8 cellular contexts compared by ENCODE assay signal in the genomic region with DNA sequence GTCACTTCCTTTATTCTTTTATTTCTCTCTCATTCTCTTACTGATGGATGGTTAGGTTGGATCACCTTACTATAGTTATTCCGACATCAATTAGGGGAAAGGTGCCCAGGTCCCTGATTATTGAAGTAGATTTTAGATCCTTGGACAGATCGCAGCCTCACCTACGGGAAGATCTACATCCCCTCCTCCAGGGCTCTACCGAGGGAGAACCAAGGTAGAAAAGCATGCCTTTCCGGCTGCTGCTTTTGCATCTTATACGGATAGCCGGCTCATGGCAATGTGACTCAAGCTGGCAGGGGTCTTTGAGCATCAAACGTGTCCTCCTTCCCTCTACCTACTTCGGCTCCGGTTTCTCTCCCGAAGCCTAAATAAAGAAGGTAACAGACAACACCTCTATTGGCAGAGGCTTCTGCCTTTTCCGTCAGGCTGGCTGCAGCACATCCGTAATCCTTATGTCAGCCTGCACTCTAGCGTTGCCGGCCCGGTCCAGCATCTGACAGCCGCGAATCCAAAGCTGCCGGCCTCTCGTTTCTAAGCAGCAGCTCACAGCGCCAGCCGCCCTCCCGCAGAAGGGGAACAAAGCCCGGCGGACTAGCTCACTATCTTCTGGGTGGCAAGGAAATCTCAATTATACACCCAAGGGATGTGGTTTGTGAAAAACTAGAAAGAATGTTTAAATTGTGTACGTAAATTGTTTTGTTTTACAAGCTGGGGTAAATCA. TPM values are rescaled to one million over a fixed set of nuclear protein-coding genes. Genes with fewer than 3 reads are reported as not detected.
A peak's percentile ranks its signal among the peaks of the same experiment; 100 is the strongest.
DNase-seq lines count a peak whose midpoint lies in the region; ATAC-seq, FAIRE-seq and TF ChIP-seq lines count a peak whose summit lies in the region.

No MANE protein-coding gene starts in this region.

- POLR2A ChIA-PET in AG04450 (lab: Yijun Ruan, JAX) = no interaction called here
- POLR2A ChIA-PET in T-cell (lab: Charles Lee) = no interaction called here

- H3K9me3 Mint-ChIP-seq in effector memory CD8-positive, alpha-beta T cell = no peaks in the 10 kb centered on the region
- no peaks in the 10 kb centered on the region for H3K9me3 Mint-ChIP-seq in T-cell

- H3K4me3 ChIP-seq in AG04450 (ENCODE audit: low read depth, low read length) = no peak overlapping the region
- no peak overlapping the region for H3K4me3 ChIP-seq in fibroblast of lung (replicated peaks in 1 of 4; ENCODE audit: control extremely low read depth in 1 of 4, insufficient read depth in 1 of 4, low read depth in 3 of 4, low read length in 4 of 4)
- no peak overlapping the region for H3K4me3 ChIP-seq in mucosa of descending colon

- peaks cover 1 to 5% of the 10 kb centered on the region in 2 donors for H3K4me1 Mint-ChIP-seq in effector memory CD8-positive, alpha-beta T cell (ENCODE audit: low read depth in 2 of 2)
- H3K4me1 Mint-ChIP-seq in T-cell = peaks cover 3 to 9% (median 3%) of the 10 kb centered on the region in 3 donors

- H3K9me3 ChIP-seq in AG04450 (ENCODE audit: control insufficient read depth, insufficient read depth, low read length) (no peaks in the 10 kb centered on the region), fibroblast of lung (ENCODE audit: control insufficient read depth, insufficient read depth, low read depth, low read length) (no peaks in the 10 kb centered on the region), mucosa of descending colon (no peaks in the 10 kb centered on the region)

- H3K36me3 ChIP-seq in fibroblast of lung (ENCODE audit: control insufficient read depth, insufficient read depth, low read length) (no peaks in the 10 kb centered on the region), mucosa of descending colon (ENCODE audit: low read depth) (no peaks in the 10 kb centered on the region)

- ATAC-seq in GM19438 (IDR thresholded peaks at IDR 0.05; ENCODE audit: low read depth, unreplicated experiment) (peak; percentile 83), mucosa of descending colon (peak; percentile 32), T-cell (replicated peaks in 1 of 4) (no peak)
- no peak for ATAC-seq in effector memory CD8-positive, alpha-beta T cell (replicated peaks)

- H4K20me1 ChIP-seq in fibroblast of lung (ENCODE audit: control insufficient read depth, extremely low read depth, insufficient read depth, low read length) = no peaks in the 10 kb centered on the region

- intact Hi-C loops in mucosa of descending colon (cut with DNase I, micrococcal nuclease) = no loop called here

- no peak for FAIRE-seq in RCC 7860 (lab: Jason Lieb, UNC)

- H3K4me3 Mint-ChIP-seq in effector memory CD8-positive, alpha-beta T cell = no peak overlapping the region
- H3K4me3 Mint-ChIP-seq in T-cell = no peak overlapping the region

- TF ChIP-seq CTCF in AG04450 (IDR thresholded peaks at IDR 0.05; ENCODE audit: low read depth, low read length) (peak; percentile 25; the same call in 1 of the 2 replicates), fibroblast of lung (conservative IDR thresholded peaks at IDR 0.05 in 1 of 2, IDR thresholded peaks at IDR 0.05 in 1 of 2; ENCODE audit: low read depth in 1 of 2, low read length in 2 of 2) (peak; percentile 34 to 46), mucosa of descending colon (IDR thresholded peaks at IDR 0.05) (no peak)

- H2AFZ ChIP-seq in fibroblast of lung (ENCODE audit: low read length) = no peak overlapping the region

- no peaks in the 10 kb centered on the region for H3K36me3 Mint-ChIP-seq in effector memory CD8-positive, alpha-beta T cell (ENCODE audit: insufficient read depth)
- H3K36me3 Mint-ChIP-seq in T-cell = no peaks in the 10 kb centered on the region

- H3K27ac ChIP-seq in AG04450 (ENCODE audit: low read depth, low read length) (no peak overlapping the region), fibroblast of lung (ENCODE audit: insufficient read depth, low read length) (no peak overlapping the region)

- H3K4me2 ChIP-seq in fibroblast of lung (ENCODE audit: extremely low read depth, insufficient read depth, low read length) = no peak overlapping the region

- no peak overlapping the region for H3K27ac Mint-ChIP-seq in effector memory CD8-positive, alpha-beta T cell
- no peak overlapping the region for H3K27ac Mint-ChIP-seq in T-cell

- no peaks in the 10 kb centered on the region for H3K79me2 ChIP-seq in fibroblast of lung (ENCODE audit: control insufficient read depth, insufficient read depth, low read length)

- H3K27me3 ChIP-seq in AG04450 (ENCODE audit: control insufficient read depth, insufficient read depth, low read length) = peaks cover 19% of the 10 kb centered on the region
- H3K27me3 ChIP-seq in fibroblast of lung (ENCODE audit: control insufficient read depth, insufficient read depth, low read length) = peaks cover 2% of the 10 kb centered on the region

- no peak for DNase-seq in AG04450 (ENCODE audit: low read depth, low spot score)
- peak; percentile 64 for DNase-seq in OCI-M1 (lab: John Stamatoyannopoulos, UW)
- peak; percentile 22 to 27 for DNase-seq in fibroblast of lung (ENCODE audit: low read depth in 2 of 2)
- peak in 2 of 3 donors; percentile 30 to 36 for DNase-seq in mucosa of descending colon
- no peak for DNase-seq in RCC 7860 (ENCODE audit: low spot score)
- no peak for DNase-seq in effector memory CD8-positive, alpha-beta T cell
- no peak for DNase-seq in T-cell

- H3K4me1 ChIP-seq in fibroblast of lung (ENCODE audit: control insufficient read depth, extremely low read depth, insufficient read depth, low read length) (no peaks in the 10 kb centered on the region), mucosa of descending colon (ENCODE audit: low read depth) (no peaks in the 10 kb centered on the region)

- CTCF ChIA-PET in AG04450 (lab: Charles Lee) (interaction anchor here (1.0 to 1.5 kb wide), 3 partner anchors 11 to 1821 kb away, joined by 3 to 7 read pairs (median 3); no protein-coding TSS in a partner anchor), T-cell (lab: Charles Lee) (no interaction called here)

- H3K9ac ChIP-seq in fibroblast of lung (ENCODE audit: insufficient read depth, low read length) = no peak overlapping the region

- peaks cover 56 to 59% of the 10 kb centered on the region in 2 donors for H3K27me3 Mint-ChIP-seq in effector memory CD8-positive, alpha-beta T cell
- H3K27me3 Mint-ChIP-seq in T-cell = peaks cover 48 to 53% of the 10 kb centered on the region in 2 donors

RNA-seq across cellular contexts. Expression of gene IRX6, which starts 46.9 kb away (rescaled TPM):
- not detected in 2 replicates for polyA plus RNA-seq in AG04450 (2011; rRNA removed)
- not detected in 2 replicates for polyA minus RNA-seq in AG04450 (2011; rRNA and poly(A)+ RNA removed)
- not detected in 2 replicates for total RNA-seq in fibroblast of lung
- not detected in 2 replicates for polyA plus RNA-seq in fibroblast of lung
- polyA plus RNA-seq in fibroblast of lung (2012) = not detected in 2 replicates
- not detected in 2 replicates for polyA minus RNA-seq in fibroblast of lung (ENCODE audit: low replicate concordance)
- under 1 TPM in 1 of 3 donors, not detected in 2; 0.13 TPM for total RNA-seq in mucosa of descending colon
- total RNA-seq in T-cell = not detected

Comparison
In these comparisons a context has a peak if more than half of its experiments do, and no peak if none do; other contexts are left out.
1. DNase-seq: peak in OCI-M1 (single experiment), fibroblast of lung (2 of 2) and mucosa of descending colon (2 of 3); none in AG04450 (single experiment), RCC 7860 (single experiment), effector memory CD8-positive, alpha-beta T cell (0 of 3) and T-cell (0 of 34).
2. ATAC-seq: peak in GM19438 (single experiment) and mucosa of descending colon (single experiment); none in effector memory CD8-positive, alpha-beta T cell (single experiment) and T-cell (0 of 4).